ENCODE assay signal across 20 cellular contexts in the genomic region with DNA sequence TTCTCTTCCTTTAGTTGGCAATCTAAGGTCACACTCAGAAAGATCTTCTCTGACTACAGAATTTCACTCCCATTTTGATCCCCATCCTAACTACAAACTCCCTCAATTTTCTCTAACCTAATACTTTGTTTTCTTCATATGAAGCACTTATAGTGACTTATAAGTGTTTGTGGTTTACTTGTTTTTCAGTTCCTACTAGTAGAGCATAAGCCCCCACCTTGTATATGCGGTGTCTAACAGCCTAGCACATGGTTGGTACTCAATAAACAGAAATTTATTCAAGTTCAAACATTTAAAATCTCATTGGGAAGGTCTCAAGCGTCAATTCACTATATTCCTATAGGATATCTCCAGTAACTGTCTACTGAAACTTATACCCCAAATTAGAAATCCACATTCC. TPM values are rescaled to one million over a fixed set of nuclear protein-coding genes. Genes with fewer than 3 reads are reported as not detected.
DNase-seq lines count a peak whose midpoint lies in the region; ATAC-seq, FAIRE-seq and TF ChIP-seq lines count a peak whose summit lies in the region.
"Had no signal": no experiment of that assay in that cellular context is flagged by ENCODE, and none has a peak within 500 bp of the region (broad histone marks: within the 10 kb centered on the region; RNA-seq: fewer than 3 reads in every experiment).

No MANE protein-coding gene starts in this region.

- DNase-seq in GM12891 (ENCODE audit: insufficient read length, low spot score), result no peak
- DNase-seq in activated T-helper 1 cell treated with anti-CD3 and anti-CD28 coated beads, Interleukin-12 subunit alpha, Interleukin-12 subunit beta, Interleukin-2, Interleukin-4 antibody, amounts not matched to agents 30 ng/mL and 10 ng/mL and 1 ng/mL, durations not matched to agents 14 hours and 24 hours and 36 hours (ENCODE audit: low spot score), result no peak
- DNase-seq in nephron progenitor cell, result no peak
- no peak for DNase-seq in NCI-H226
- DNase-seq in activated naive CD8-positive, alpha-beta T cell treated with anti-CD3 and anti-CD28 coated beads, Interleukin-2, amount 50 U/mL, for 24 hours, result no peak
- DNase-seq: CD4-positive, alpha-beta memory T cell; DND-41; EL; GOT3; H7; HFFc6; IMR-90 had no signal

- H3K4me1 Mint-ChIP-seq in activated T-helper 1 cell treated with anti-CD3 and anti-CD28 coated beads, Interleukin-12 subunit alpha, Interleukin-12 subunit beta, Interleukin-2, Interleukin-4 antibody, amounts not matched to agents 30 ng/mL and 10 ng/mL and 1 ng/mL, durations not matched to agents 14 hours and 24 hours and 36 hours (ENCODE audit: low read depth), result no peaks in the 10 kb centered on the region
- H3K4me1 Mint-ChIP-seq in nephron progenitor cell, result no peaks in the 10 kb centered on the region
- H3K4me1 Mint-ChIP-seq in activated naive CD8-positive, alpha-beta T cell treated with anti-CD3 and anti-CD28 coated beads, Interleukin-2, amount 50 U/mL, for 24 hours, result peaks cover 1% of the 10 kb centered on the region
- H3K4me1 Mint-ChIP-seq: CD14-positive monocyte had no signal

- H3K27ac Mint-ChIP-seq in activated T-helper 1 cell treated with anti-CD3 and anti-CD28 coated beads, Interleukin-12 subunit alpha, Interleukin-12 subunit beta, Interleukin-2, Interleukin-4 antibody, amounts not matched to agents 30 ng/mL and 10 ng/mL and 1 ng/mL, durations not matched to agents 14 hours and 24 hours and 36 hours, result peak overlapping the region; percentile 3
- no peak overlapping the region for H3K27ac Mint-ChIP-seq in nephron progenitor cell
- no peak overlapping the region for H3K27ac Mint-ChIP-seq in activated naive CD8-positive, alpha-beta T cell treated with anti-CD3 and anti-CD28 coated beads, Interleukin-2, amount 50 U/mL, for 24 hours
- H3K27ac Mint-ChIP-seq: CD14-positive monocyte, HFFc6 had no signal

- H3K27me3 Mint-ChIP-seq in activated T-helper 1 cell treated with anti-CD3 and anti-CD28 coated beads, Interleukin-12 subunit alpha, Interleukin-12 subunit beta, Interleukin-2, Interleukin-4 antibody, amounts not matched to agents 30 ng/mL and 10 ng/mL and 1 ng/mL, durations not matched to agents 14 hours and 24 hours and 36 hours (ENCODE audit: insufficient read depth), result no peaks in the 10 kb centered on the region
- H3K27me3 Mint-ChIP-seq in nephron progenitor cell (ENCODE audit: low read depth, poor library complexity), result no peaks in the 10 kb centered on the region
- no peaks in the 10 kb centered on the region for H3K27me3 Mint-ChIP-seq in activated naive CD8-positive, alpha-beta T cell treated with anti-CD3 and anti-CD28 coated beads, Interleukin-2, amount 50 U/mL, for 24 hours
- H3K27me3 Mint-ChIP-seq: CD4-positive, alpha-beta memory T cell had no signal

- intact Hi-C loops in activated T-helper 1 cell treated with anti-CD3 and anti-CD28 coated beads, Interleukin-12 subunit alpha, Interleukin-12 subunit beta, Interleukin-2, Interleukin-4 antibody, amounts not matched to agents 30 ng/mL and 10 ng/mL and 1 ng/mL, durations not matched to agents 14 hours and 24 hours and 36 hours (cut with micrococcal nuclease), result no loop called here

- no peak overlapping the region for H3K4me3 Mint-ChIP-seq in activated T-helper 1 cell treated with anti-CD3 and anti-CD28 coated beads, Interleukin-12 subunit alpha, Interleukin-12 subunit beta, Interleukin-2, Interleukin-4 antibody, amounts not matched to agents 30 ng/mL and 10 ng/mL and 1 ng/mL, durations not matched to agents 14 hours and 24 hours and 36 hours
- no peak overlapping the region for H3K4me3 Mint-ChIP-seq in nephron progenitor cell
- H3K4me3 Mint-ChIP-seq in activated naive CD8-positive, alpha-beta T cell treated with anti-CD3 and anti-CD28 coated beads, Interleukin-2, amount 50 U/mL, for 24 hours, result no peak overlapping the region
- H3K4me3 Mint-ChIP-seq: CD14-positive monocyte; CD4-positive, alpha-beta memory T cell; HFFc6 had no signal

- no peak for TF ChIP-seq POLR2A in GM12891 (IDR thresholded peaks at IDR 0.05; ENCODE audit: low read depth, low read length)

- H3K27ac ChIP-seq in 22Rv1, result peak overlapping the region; percentile 46
- H3K27ac ChIP-seq: A549, BLaER1 had no signal

- no peak for TF ChIP-seq CTCF in 22Rv1 (IDR thresholded peaks at IDR 0.05)
- no peak for TF ChIP-seq CTCF in nephron progenitor cell (IDR thresholded peaks at IDR 0.05)

- H3K36me3 Mint-ChIP-seq in activated T-helper 1 cell treated with anti-CD3 and anti-CD28 coated beads, Interleukin-12 subunit alpha, Interleukin-12 subunit beta, Interleukin-2, Interleukin-4 antibody, amounts not matched to agents 30 ng/mL and 10 ng/mL and 1 ng/mL, durations not matched to agents 14 hours and 24 hours and 36 hours (ENCODE audit: low read depth), result peaks cover 13% of the 10 kb centered on the region
- H3K36me3 Mint-ChIP-seq in nephron progenitor cell (ENCODE audit: low read depth), result peaks cover 56% of the 10 kb centered on the region
- H3K36me3 Mint-ChIP-seq in activated naive CD8-positive, alpha-beta T cell treated with anti-CD3 and anti-CD28 coated beads, Interleukin-2, amount 50 U/mL, for 24 hours (ENCODE audit: low read depth), result peaks cover 28% of the 10 kb centered on the region

- H3K9me3 Mint-ChIP-seq in activated T-helper 1 cell treated with anti-CD3 and anti-CD28 coated beads, Interleukin-12 subunit alpha, Interleukin-12 subunit beta, Interleukin-2, Interleukin-4 antibody, amounts not matched to agents 30 ng/mL and 10 ng/mL and 1 ng/mL, durations not matched to agents 14 hours and 24 hours and 36 hours, result no peaks in the 10 kb centered on the region
- no peaks in the 10 kb centered on the region for H3K9me3 Mint-ChIP-seq in nephron progenitor cell
- H3K9me3 Mint-ChIP-seq in activated naive CD8-positive, alpha-beta T cell treated with anti-CD3 and anti-CD28 coated beads, Interleukin-2, amount 50 U/mL, for 24 hours, result no peaks in the 10 kb centered on the region
- H3K9me3 Mint-ChIP-seq: HFFc6 had no signal

- peak; percentile 56 for ATAC-seq in GM18909 (IDR thresholded peaks at IDR 0.05; ENCODE audit: poor library complexity, unreplicated experiment)
- ATAC-seq in activated naive CD8-positive, alpha-beta T cell treated with anti-CD3 and anti-CD28 coated beads, Interleukin-2, amount 50 U/mL, for 24 hours, result no peak
- ATAC-seq: A549, HCT116, K562 had no signal

- peak; percentile 41 for FAIRE-seq in GM12891 (lab: Jason Lieb, UNC)
- FAIRE-seq: A549, HTR-8/SVneo, K562 had no signal

TF ChIP-seq in GM12891, 5 proteins besides CTCF, POLR2A, EP300 and RAD21:
- no peak for TF ChIP-seq POLR2AphosphoS5 (IDR thresholded peaks at IDR 0.05; ENCODE audit: low read depth, low read length)
- TF ChIP-seq SPI1 (IDR thresholded peaks at IDR 0.05; ENCODE audit: low read depth, low read length), result peak; percentile 75

RNA-seq across cellular contexts. Expression of a gene that starts 35.2 kb away (rescaled TPM):
- 4.1 TPM for polyA plus RNA-seq in GM12891 (2012; ENCODE audit: low read depth, missing spikeins)
- 4.3 and 7.0 TPM in 2 replicates for total RNA-seq in activated T-helper 1 cell treated with anti-CD3 and anti-CD28 coated beads, Interleukin-12 subunit alpha, Interleukin-12 subunit beta, Interleukin-2, Interleukin-4 antibody, amounts not matched to agents 30 ng/mL and 10 ng/mL and 1 ng/mL, durations not matched to agents 14 hours and 24 hours and 36 hours
